In the genomic region with DNA sequence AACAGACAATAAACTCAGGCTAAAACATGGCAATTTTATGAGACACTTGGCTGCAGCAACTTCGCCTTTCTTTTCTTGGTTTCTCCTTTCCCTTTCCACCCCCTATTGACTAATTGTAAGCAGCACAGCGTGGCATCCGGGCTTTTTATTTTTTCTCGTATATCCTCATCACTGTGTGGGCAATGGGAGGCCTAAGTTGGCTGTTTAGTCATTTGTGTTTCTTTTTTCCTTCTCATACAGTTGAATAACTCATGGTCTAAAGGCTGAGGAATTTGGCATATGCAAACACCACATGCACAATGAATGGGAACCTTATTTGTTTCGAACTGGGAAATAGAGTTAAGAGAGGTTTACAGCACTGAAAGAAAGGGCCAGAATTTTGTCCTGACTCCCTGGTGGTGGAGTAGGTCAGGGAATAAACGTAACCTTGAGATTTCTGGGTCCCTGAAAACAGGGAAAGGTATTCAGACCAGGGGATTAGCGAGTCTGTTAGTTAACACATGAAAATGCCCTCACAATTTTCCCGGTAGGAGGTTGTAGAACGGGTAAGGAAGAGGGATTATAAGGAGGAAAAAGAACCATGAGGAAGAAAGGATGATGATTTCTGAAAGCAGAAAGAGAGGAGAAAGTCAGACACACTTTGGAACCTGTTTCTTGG, we compare ENCODE assay signal across 11 cellular contexts.
A peak's percentile ranks its signal among the peaks of the same experiment; 100 is the strongest.
DNase-seq lines count a peak whose midpoint lies in the region; ATAC-seq, FAIRE-seq and TF ChIP-seq lines count a peak whose summit lies in the region.
"Had no signal": no experiment of that assay in that cellular context is flagged by ENCODE, and none has a peak within 500 bp of the region (broad histone marks: within the 10 kb centered on the region; RNA-seq: fewer than 3 reads in every experiment).

No MANE protein-coding gene starts in this region.

- TF ChIP-seq CTCF in AG09309 (IDR thresholded peaks at IDR 0.05; ENCODE audit: control insufficient read depth, insufficient read depth, low read depth, low read length, missing control alignments): peak; percentile 50
- peak in 2 of 3 experiments; percentile 3 to 10; a peak in 2 of 4 replicates for TF ChIP-seq CTCF in H1 (IDR thresholded peaks at IDR 0.05; ENCODE audit: control extremely low read depth in 1 of 3, insufficient read depth in 1 of 3, low read depth in 1 of 3, low read length in 3 of 3)
- no peak for TF ChIP-seq CTCF in nephron (IDR thresholded peaks at IDR 0.05; ENCODE audit: unreplicated experiment in 3 of 3)
- no peak for TF ChIP-seq CTCF in WERI-Rb-1 (IDR thresholded peaks at IDR 0.05; ENCODE audit: low read depth, low read length)

- FAIRE-seq in H1 (lab: Jason Lieb, UNC): peak; percentile 82

- H2BK15ac ChIP-seq in H1 (ENCODE audit: low read length): no peak overlapping the region

- H3K18ac ChIP-seq in H1 (ENCODE audit: extremely low read depth, low read length): peak overlapping the region; percentile 86; the same call in 1 of the 2 replicates

- no peak overlapping the region for H2AK5ac ChIP-seq in H1 (ENCODE audit: low read depth, low read length)

- H3K4ac ChIP-seq in H1 (replicated peaks; ENCODE audit: insufficient read length, low read depth, low read length): no peak overlapping the region

- no peaks in the 10 kb centered on the region for H3K79me1 ChIP-seq in H1 (ENCODE audit: low read depth, low read length)

- POLR2A ChIA-PET in H1 (lab: Charles Lee; ENCODE audit: partially characterized antibody): interaction anchor here (1.3 kb wide), 1 partner anchor 8 kb away, joined by 3 read pairs; no protein-coding TSS in a partner anchor

- peak overlapping the region; percentile 17; the same call in 1 of the 2 replicates for H2BK20ac ChIP-seq in H1 (ENCODE audit: low read length)

- H3K4me3 ChIP-seq in AG09309 (ENCODE audit: control insufficient read depth, low read depth, low read length) (no peak overlapping the region), H1 (ENCODE audit: extremely low read depth in 1 of 4, insufficient read depth in 2 of 4, low read depth in 3 of 4, low read length in 4 of 4) (peak overlapping the region in 3 of 4 experiments; percentile 16 to 49 (median 19); a peak in 4 of 8 replicates), WERI-Rb-1 (ENCODE audit: low read depth, low read length) (no peak overlapping the region)

- H3K27me3 ChIP-seq in H1 (replicated peaks in 1 of 4; ENCODE audit: control insufficient read depth in 3 of 4, extremely low read depth in 1 of 4, insufficient read depth in 3 of 4, low read length in 3 of 4) (no peaks in the 10 kb centered on the region), WERI-Rb-1 (ENCODE audit: insufficient read depth, low read depth, severe bottlenecking) (no peaks in the 10 kb centered on the region)

- no peaks in the 10 kb centered on the region for H4K20me1 ChIP-seq in H1 (replicated peaks in 1 of 2; ENCODE audit: control insufficient read depth in 1 of 2, insufficient read depth in 2 of 2, low read length in 2 of 2)

- peaks cover 9% of the 10 kb centered on the region for H3K9me3 Mint-ChIP-seq in nephron

- H3K4me2 ChIP-seq in H1 (ENCODE audit: insufficient read depth in 1 of 2, low read depth in 2 of 2, low read length in 2 of 2): peak overlapping the region; percentile 56 to 67

- peak overlapping the region; percentile 51; the same call in 1 of the 2 replicates for H2BK12ac ChIP-seq in H1 (ENCODE audit: low read depth, low read length)

- H3K23me2 ChIP-seq in H1 (ENCODE audit: low read depth, low read length): 0 out of 2 replicates have a peak, but pooled peaks cover 1% of the 10 kb centered on the region

- H3K27ac Mint-ChIP-seq in nephron: peak overlapping the region; percentile 14 to 53 (median 19)
- H3K27ac Mint-ChIP-seq: CD14-positive monocyte had no signal

- H3K27ac ChIP-seq in H1 (ENCODE audit: low read depth, low read length) (peak overlapping the region; percentile 83), WERI-Rb-1 (no peak overlapping the region)
- H3K27ac ChIP-seq: parathyroid adenoma had no signal

- DNase-seq in AG09309 (ENCODE audit: low read depth) (peak; percentile 72), LHCN-M2 (ENCODE audit: low read depth) (peak; percentile 36), H1 (ENCODE audit: low read depth in 1 of 2, low spot score in 2 of 2) (peak; percentile 44 to 50), NCI-H526 treated with DMSO at 0.1 percent for 48 hours (lab: John Stamatoyannopoulos, UW) (no peak), WERI-Rb-1 (no peak)
- DNase-seq in effector CD8-positive, alpha-beta T cell (lab: John Stamatoyannopoulos, UW): no peak
- DNase-seq: glutamatergic neuron had no signal

- no peak for TF ChIP-seq POLR2A in H1 (IDR thresholded peaks at IDR 0.05; ENCODE audit: control extremely low read depth in 1 of 2, low read depth in 2 of 2, low read length in 2 of 2)

- TF ChIP-seq EP300 in H1 (IDR thresholded peaks at IDR 0.05; ENCODE audit: borderline replicate concordance in 1 of 2, low read depth in 2 of 2, low read length in 2 of 2): peak in 1 of 2 experiments; percentile 68; a peak in 1 of 3 replicates

- H4K91ac ChIP-seq in H1 (replicated peaks; ENCODE audit: insufficient read length, low read length): peak overlapping the region; percentile 58

- no peak for ATAC-seq in HG03571 (IDR thresholded peaks at IDR 0.05; ENCODE audit: unreplicated experiment)

- H3K9me3 ChIP-seq in H1 (ENCODE audit: insufficient read depth in 2 of 2, low read depth in 1 of 2, low read length in 1 of 2) (peaks cover 0 to 3% of the 10 kb centered on the region in 2 experiments; a peak in 2 of 4 replicates), WERI-Rb-1 (ENCODE audit: severe bottlenecking) (peaks cover 4% of the 10 kb centered on the region)

- peak in 1 of 2 experiments; percentile 32; a peak in 2 of 4 replicates for TF ChIP-seq RAD21 in H1 (IDR thresholded peaks at IDR 0.05 in 1 of 2, conservative IDR thresholded peaks at IDR 0.05 in 1 of 2; ENCODE audit: low read depth in 2 of 2, low read length in 2 of 2)

- peak overlapping the region; percentile 89 for H4K5ac ChIP-seq in H1 (ENCODE audit: insufficient read length, low read depth, low read length)

- CTCF ChIA-PET in H1 (lab: Charles Lee; ENCODE audit: partially characterized antibody): no interaction called here

- peaks cover 4% of the 10 kb centered on the region for H3K27me3 Mint-ChIP-seq in nephron (ENCODE audit: low read depth)

- H3K56ac ChIP-seq in H1 (replicated peaks; ENCODE audit: insufficient read length, low read depth, low read length): no peak overlapping the region

- no peaks in the 10 kb centered on the region for H3K79me2 ChIP-seq in H1 (ENCODE audit: control insufficient read depth in 1 of 2, insufficient read depth in 2 of 2, low read length in 2 of 2)
- H3K79me2 ChIP-seq: parathyroid adenoma had no signal

- 4% methylated on average over 9 of the region's 9 CpGs; no CpG with 5 or more reads in 1 of the 2 experiments for WGBS in H1 (ENCODE audit: extremely low coverage in 1 of 2, insufficient coverage in 1 of 2, insufficient read length in 1 of 2, insufficient replicate concordance in 2 of 2, low coverage in 1 of 2, low lambda C conversion rate in 2 of 2, missing lambda C conversion rate in 1 of 2), 2 experiments

- H2BK5ac ChIP-seq in H1 (ENCODE audit: low read depth, low read length): peak overlapping the region; percentile 69

- H3K36me3 Mint-ChIP-seq in nephron (ENCODE audit: low read depth): no peaks in the 10 kb centered on the region
- H3K36me3 Mint-ChIP-seq: CD14-positive monocyte had no signal

- H3K4me1 ChIP-seq in H1 (replicated peaks in 1 of 4; ENCODE audit: control insufficient read depth in 3 of 4, insufficient read depth in 4 of 4, low read length in 3 of 4): peaks cover 0 to 17% (median 9%) of the 10 kb centered on the region in 4 experiments; a peak in 4 of 7 replicates
- H3K4me1 ChIP-seq: parathyroid adenoma had no signal

- no peak overlapping the region for H3K4me3 Mint-ChIP-seq in nephron
- H3K4me3 Mint-ChIP-seq: CD14-positive monocyte had no signal

- H3K36me3 ChIP-seq in H1 (ENCODE audit: control insufficient read depth in 2 of 4, insufficient read depth in 4 of 4, low read length in 3 of 4) (peaks cover 0 to 6% (median 0%) of the 10 kb centered on the region in 4 experiments; a peak in 2 of 8 replicates), WERI-Rb-1 (no peaks in the 10 kb centered on the region)

- H3K14ac ChIP-seq in H1 (ENCODE audit: insufficient read length): no peak overlapping the region

- no peak overlapping the region for H3K23ac ChIP-seq in H1 (ENCODE audit: insufficient read length)

- peaks cover 10% of the 10 kb centered on the region for H3K4me1 Mint-ChIP-seq in nephron
- H3K4me1 Mint-ChIP-seq: CD14-positive monocyte had no signal

- H4K8ac ChIP-seq in H1 (ENCODE audit: extremely low read depth, insufficient read depth, low read length): no peak overlapping the region

- H2AFZ ChIP-seq in H1 (ENCODE audit: low read length): peak overlapping the region; percentile 72; the same call in 1 of the 2 replicates
- H2AFZ ChIP-seq: parathyroid adenoma had no signal

- peak overlapping the region in 2 of 4 experiments; percentile 31; a peak in 3 of 7 replicates for H3K9ac ChIP-seq in H1 (replicated peaks in 1 of 4; ENCODE audit: extremely low read depth in 1 of 4, low read depth in 3 of 4, low read length in 3 of 4)
- H3K9ac ChIP-seq: parathyroid adenoma had no signal

- peak overlapping the region; percentile 93 for H2BK120ac ChIP-seq in H1 (replicated peaks; ENCODE audit: low read depth, low read length)

TF ChIP-seq in H1, 55 proteins besides CTCF, POLR2A, EP300 and RAD21 (continues in another document):
- 0 out of 2 replicates have a peak, but pooled peaks have one; percentile 18 for TF ChIP-seq TAF1 (IDR thresholded peaks at IDR 0.05; ENCODE audit: low read depth, low read length)

Comparison
In these comparisons a context has a peak if more than half of its experiments do, and no peak if none do; other contexts are left out.
1. DNase-seq: peak in AG09309 (single experiment), LHCN-M2 (single experiment) and H1 (2 of 2); none in NCI-H526 treated with DMSO at 0.1 percent for 48 hours (single experiment), WERI-Rb-1 (single experiment) and effector CD8-positive, alpha-beta T cell (single experiment).
2. H3K4me3 ChIP-seq: peak in H1 (3 of 4); none in AG09309 (single experiment) and WERI-Rb-1 (single experiment).
3. CTCF ChIP-seq: peak in AG09309 (single experiment) and H1 (2 of 3); none in nephron (0 of 3) and WERI-Rb-1 (single experiment).